In the genomic region with DNA sequence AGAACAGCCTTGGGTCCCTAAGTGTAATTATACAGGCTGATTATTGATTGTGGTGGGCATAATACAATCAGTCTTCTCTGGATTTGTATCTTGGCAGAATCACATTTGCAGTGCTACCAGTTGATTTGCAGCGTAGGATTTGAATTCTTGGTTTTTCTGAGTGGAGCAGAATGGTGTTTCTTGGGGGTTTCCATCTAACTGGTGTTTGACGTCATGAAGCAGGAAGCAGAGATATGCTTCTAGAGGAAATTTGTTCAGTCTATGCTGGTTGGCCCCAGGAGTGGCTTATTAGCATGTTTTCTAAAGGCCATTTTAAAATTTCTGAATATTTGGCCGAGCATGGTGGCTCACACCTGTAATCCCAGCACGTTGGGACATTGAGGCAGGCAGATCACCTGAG, we compare ENCODE assay signal across 15 cellular contexts. TPM values are rescaled to one million over a fixed set of nuclear protein-coding genes. Genes with fewer than 3 reads are reported as not detected.
DNase-seq lines count a peak whose midpoint lies in the region; ATAC-seq and TF ChIP-seq lines count a peak whose summit lies in the region.
"Had no signal": no experiment of that assay in that cellular context is flagged by ENCODE, and none has a peak within 500 bp of the region (broad histone marks: within the 10 kb centered on the region; RNA-seq: fewer than 3 reads in every experiment).

No MANE protein-coding gene starts in this region.

- H3K4me3 Mint-ChIP-seq in progenitor cell of endocrine pancreas (ENCODE audit: low read depth), result peak overlapping the region; percentile 55
- H3K4me3 Mint-ChIP-seq: activated CD4-positive, alpha-beta memory T cell treated with anti-CD3 and anti-CD28 coated beads for 36 hours; activated naive CD4-positive, alpha-beta T cell treated with anti-CD3 and anti-CD28 coated beads, Interleukin-2, amount 50 U/mL, for 24 hours; stimulated activated naive CD8-positive, alpha-beta T cell treated with anti-CD3 and anti-CD28 coated beads, Interleukin-15, amount 100 ng/mL, for 72 hours had no signal

- DNase-seq in NAMALWA (ENCODE audit: low spot score) (peak; percentile 24), choroid plexus epithelial cell (ENCODE audit: low read depth) (peak; percentile 23), progenitor cell of endocrine pancreas (ENCODE audit: low spot score, unreplicated experiment) (no peak), substantia nigra (lab: John Stamatoyannopoulos, UW) (no peak), iPS-NIHi11 (ENCODE audit: low spot score) (no peak), caudate nucleus (lab: John Stamatoyannopoulos, UW) (no peak)
- DNase-seq: activated CD4-positive, alpha-beta memory T cell treated with anti-CD3 and anti-CD28 coated beads for 36 hours; left ventricle myocardium inferior; NCI-H1694 treated with DMSO at 0.1 percent for 48 hours; occipital lobe; right lobe of liver; stimulated activated naive CD8-positive, alpha-beta T cell treated with anti-CD3 and anti-CD28 coated beads, Interleukin-15, amount 100 ng/mL, for 72 hours had no signal

- no peak for TF ChIP-seq CTCF in choroid plexus epithelial cell (conservative IDR thresholded peaks at IDR 0.05; ENCODE audit: low read depth, low read length)
- TF ChIP-seq CTCF in progenitor cell of endocrine pancreas (IDR thresholded peaks at IDR 0.05; ENCODE audit: unreplicated experiment), result no peak

- no peaks in the 10 kb centered on the region for H3K27me3 Mint-ChIP-seq in progenitor cell of endocrine pancreas

- peaks cover 5% of the 10 kb centered on the region for H3K36me3 Mint-ChIP-seq in progenitor cell of endocrine pancreas (ENCODE audit: insufficient read depth)
- H3K36me3 Mint-ChIP-seq: activated CD4-positive, alpha-beta memory T cell treated with anti-CD3 and anti-CD28 coated beads for 36 hours; activated naive CD4-positive, alpha-beta T cell treated with anti-CD3 and anti-CD28 coated beads, Interleukin-2, amount 50 U/mL, for 24 hours had no signal

- H3K9me3 Mint-ChIP-seq in progenitor cell of endocrine pancreas (ENCODE audit: low read depth), result no peaks in the 10 kb centered on the region
- H3K9me3 Mint-ChIP-seq: activated CD4-positive, alpha-beta memory T cell treated with anti-CD3 and anti-CD28 coated beads for 36 hours; activated naive CD4-positive, alpha-beta T cell treated with anti-CD3 and anti-CD28 coated beads, Interleukin-2, amount 50 U/mL, for 24 hours; stimulated activated naive CD8-positive, alpha-beta T cell treated with anti-CD3 and anti-CD28 coated beads, Interleukin-15, amount 100 ng/mL, for 72 hours had no signal

- peaks cover 38% of the 10 kb centered on the region for H3K4me1 Mint-ChIP-seq in progenitor cell of endocrine pancreas (ENCODE audit: low read depth)

- no peak overlapping the region for H3K4me3 ChIP-seq in choroid plexus epithelial cell (ENCODE audit: low read depth, low read length)
- H3K4me3 ChIP-seq: left ventricle myocardium inferior, right lobe of liver had no signal

- H3K27ac ChIP-seq in substantia nigra (ENCODE audit: low read depth, low read length, poor library complexity, severe bottlenecking) (no peak overlapping the region), caudate nucleus (ENCODE audit: low read depth, low read length) (no peak overlapping the region)
- H3K27ac ChIP-seq: left ventricle myocardium inferior, right lobe of liver had no signal

- ATAC-seq in GM18517 (IDR thresholded peaks at IDR 0.05; ENCODE audit: unreplicated experiment), result peak; percentile 40
- no peak for ATAC-seq in HG03175 (IDR thresholded peaks at IDR 0.05; ENCODE audit: unreplicated experiment)
- ATAC-seq: right lobe of liver; stimulated activated naive CD8-positive, alpha-beta T cell treated with anti-CD3 and anti-CD28 coated beads, Interleukin-15, amount 100 ng/mL, for 72 hours had no signal

- no peak overlapping the region for H3K27ac Mint-ChIP-seq in progenitor cell of endocrine pancreas
- H3K27ac Mint-ChIP-seq: activated CD4-positive, alpha-beta memory T cell treated with anti-CD3 and anti-CD28 coated beads for 36 hours; activated naive CD4-positive, alpha-beta T cell treated with anti-CD3 and anti-CD28 coated beads, Interleukin-2, amount 50 U/mL, for 24 hours; stimulated activated naive CD8-positive, alpha-beta T cell treated with anti-CD3 and anti-CD28 coated beads, Interleukin-15, amount 100 ng/mL, for 72 hours had no signal

RNA-seq across cellular contexts. Expression of gene CTTNBP2NL, which starts 3.4 kb away (rescaled TPM):
- 46.0 and 48.4 TPM in 2 replicates for total RNA-seq in progenitor cell of endocrine pancreas

Comparison
In these comparisons a context has a peak if more than half of its experiments do, and no peak if none do; other contexts are left out.
1. DNase-seq: peak in NAMALWA (single experiment) and choroid plexus epithelial cell (single experiment); none in progenitor cell of endocrine pancreas (single experiment), substantia nigra (0 of 49), iPS-NIHi11 (single experiment) and caudate nucleus (0 of 61).